21 cellular contexts compared by ENCODE assay signal in genomic region chr2:557635-558301, GRCh38.
A peak's percentile ranks its signal among the peaks of the same experiment; 100 is the strongest.
DNase-seq lines count a peak whose midpoint lies in the region; ATAC-seq and TF ChIP-seq lines count a peak whose summit lies in the region.
"Had no signal": no experiment of that assay in that cellular context is flagged by ENCODE, and none has a peak within 500 bp of the region (broad histone marks: within the 10 kb centered on the region; RNA-seq: fewer than 3 reads in every experiment).

No MANE protein-coding gene starts in this region.

- peaks cover 51% of the 10 kb centered on the region for H3K27me3 Mint-ChIP-seq in stimulated activated naive CD8-positive, alpha-beta T cell treated with anti-CD3 and anti-CD28 coated beads, Interleukin-15, amount 100 ng/mL, for 72 hours
- H3K27me3 Mint-ChIP-seq in T-cell, result peaks cover 16 to 28% of the 10 kb centered on the region in 2 donors
- peaks cover 26% of the 10 kb centered on the region for H3K27me3 Mint-ChIP-seq in activated T-helper 17 cell treated with anti-CD3 and anti-CD28 coated beads, Interleukin-2, amount 50 U/mL, for 72 hours

- BruUV-seq in OCI-LY7 (replicated peaks; lab: Mats Ljungman, UMichigan), result no TSS peak

- POLR2A ChIA-PET in T-cell (lab: Charles Lee), result no interaction called here
- POLR2A ChIA-PET in OCI-LY7 (lab: Charles Lee), result interaction anchor here (0.5 kb wide), 1 partner anchor 9 kb away, joined by 3 read pairs; no protein-coding TSS in a partner anchor

- no peaks in the 10 kb centered on the region for H3K4me1 Mint-ChIP-seq in stimulated activated naive CD8-positive, alpha-beta T cell treated with anti-CD3 and anti-CD28 coated beads, Interleukin-15, amount 100 ng/mL, for 72 hours
- H3K4me1 Mint-ChIP-seq in T-cell, result peaks cover 0 to 5% (median 2%) of the 10 kb centered on the region in 3 donors
- H3K4me1 Mint-ChIP-seq in activated T-helper 17 cell treated with anti-CD3 and anti-CD28 coated beads, Interleukin-2, amount 50 U/mL, for 72 hours, result no peaks in the 10 kb centered on the region

- peak; percentile 44 for ATAC-seq in stimulated activated naive CD8-positive, alpha-beta T cell treated with anti-CD3 and anti-CD28 coated beads, Interleukin-15, amount 100 ng/mL, for 72 hours
- no peak for ATAC-seq in stimulated activated naive CD8-positive, alpha-beta T cell treated with anti-CD3 and anti-CD28 coated beads, Interleukin-15, Interleukin-2, amounts not matched to agents 100 U/mL and 50 U/mL, for 24 hours
- ATAC-seq in T-cell (replicated peaks in 1 of 4), result no peak
- peak; percentile 48 for ATAC-seq in left lung
- no peak for ATAC-seq in GM21737 (IDR thresholded peaks at IDR 0.05; ENCODE audit: unreplicated experiment)
- ATAC-seq in GM19035 (IDR thresholded peaks at IDR 0.05; ENCODE audit: unreplicated experiment), result no peak
- ATAC-seq in activated T-helper 17 cell treated with anti-CD3 and anti-CD28 coated beads, Interleukin-2, amount 50 U/mL, for 72 hours (replicated peaks), result no peak
- ATAC-seq: activated naive CD4-positive, alpha-beta T cell treated with anti-CD3 and anti-CD28 coated beads, Interleukin-2, amount 50 U/mL, for 72 hours; activated T-cell treated with anti-CD3 and anti-CD28 coated beads, Interleukin-2, amount 50 U/mL, for 4 hours had no signal

- no peak overlapping the region for H2AFZ ChIP-seq in OCI-LY7 (ENCODE audit: low read length)
- H2AFZ ChIP-seq: neural progenitor cell had no signal

- H4K20me1 ChIP-seq in OCI-LY7 (ENCODE audit: insufficient read depth, low read length), result no peaks in the 10 kb centered on the region

- no peaks in the 10 kb centered on the region for H3K9me3 ChIP-seq in left lung
- H3K9me3 ChIP-seq in OCI-LY7 (ENCODE audit: low read length), result no peaks in the 10 kb centered on the region
- H3K9me3 ChIP-seq: vagina had no signal

- no peak overlapping the region for H3K4me2 ChIP-seq in OCI-LY7 (ENCODE audit: low read length)
- H3K4me2 ChIP-seq: neural progenitor cell had no signal

- H3K27ac ChIP-seq in left lung, result no peak overlapping the region
- no peak overlapping the region for H3K27ac ChIP-seq in OCI-LY7 (ENCODE audit: low read depth, low read length, poor library complexity, severe bottlenecking)
- H3K27ac ChIP-seq: neural progenitor cell, vagina, WERI-Rb-1 had no signal

- H3K36me3 ChIP-seq in left lung, result no peaks in the 10 kb centered on the region
- no peaks in the 10 kb centered on the region for H3K36me3 ChIP-seq in OCI-LY7 (ENCODE audit: insufficient read depth, low read length)
- H3K36me3 ChIP-seq: neural progenitor cell, vagina, WERI-Rb-1 had no signal

- no peak overlapping the region for H3K27ac Mint-ChIP-seq in stimulated activated naive CD8-positive, alpha-beta T cell treated with anti-CD3 and anti-CD28 coated beads, Interleukin-15, amount 100 ng/mL, for 72 hours
- no peak overlapping the region for H3K27ac Mint-ChIP-seq in T-cell
- no peak overlapping the region for H3K27ac Mint-ChIP-seq in activated T-helper 17 cell treated with anti-CD3 and anti-CD28 coated beads, Interleukin-2, amount 50 U/mL, for 72 hours
- H3K27ac Mint-ChIP-seq: activated CD4-positive, alpha-beta memory T cell treated with anti-CD3 and anti-CD28 coated beads for 36 hours; activated naive CD4-positive, alpha-beta T cell treated with anti-CD3 and anti-CD28 coated beads, Interleukin-2, amount 50 U/mL, for 72 hours; brain; CD4-positive, alpha-beta memory T cell; neural progenitor cell; stimulated activated naive CD8-positive, alpha-beta T cell treated with anti-CD3 and anti-CD28 coated beads, Interleukin-15, Interleukin-2, amounts not matched to agents 100 ng/mL and 50 ng/mL, for 24 hours had no signal

- peaks cover 0 to 10% of the 10 kb centered on the region in 2 donors for H3K27me3 ChIP-seq in left lung
- H3K27me3 ChIP-seq: vagina had no signal

- H3K36me3 Mint-ChIP-seq in T-cell, result no peaks in the 10 kb centered on the region
- no peaks in the 10 kb centered on the region for H3K36me3 Mint-ChIP-seq in activated T-helper 17 cell treated with anti-CD3 and anti-CD28 coated beads, Interleukin-2, amount 50 U/mL, for 72 hours (ENCODE audit: low read depth)
- H3K36me3 Mint-ChIP-seq: activated CD4-positive, alpha-beta memory T cell treated with anti-CD3 and anti-CD28 coated beads for 36 hours; activated naive CD4-positive, alpha-beta T cell treated with anti-CD3 and anti-CD28 coated beads, Interleukin-2, amount 50 U/mL, for 72 hours; brain; CD4-positive, alpha-beta memory T cell; neural progenitor cell had no signal

- no peaks in the 10 kb centered on the region for H3K9me2 ChIP-seq in OCI-LY7 (ENCODE audit: insufficient read depth, low read length)

- no peaks in the 10 kb centered on the region for H3K79me2 ChIP-seq in OCI-LY7 (ENCODE audit: insufficient read depth, low read depth, low read length)

- intact Hi-C loops in left lung (cut with DNase I) (no loop called here), OCI-LY7 (cut with micrococcal nuclease; ENCODE audit: unreplicated experiment) (no loop called here)

- H3K4me3 Mint-ChIP-seq in stimulated activated naive CD8-positive, alpha-beta T cell treated with anti-CD3 and anti-CD28 coated beads, Interleukin-15, amount 100 ng/mL, for 72 hours, result peak overlapping the region; percentile 63 to 72
- H3K4me3 Mint-ChIP-seq in T-cell, result peak overlapping the region in 2 of 3 donors; percentile 34 to 47
- no peak overlapping the region for H3K4me3 Mint-ChIP-seq in activated T-helper 17 cell treated with anti-CD3 and anti-CD28 coated beads, Interleukin-2, amount 50 U/mL, for 72 hours
- H3K4me3 Mint-ChIP-seq: activated CD4-positive, alpha-beta memory T cell treated with anti-CD3 and anti-CD28 coated beads for 36 hours; activated T-cell treated with anti-CD3 and anti-CD28 coated beads, Interleukin-2, amount 50 U/mL, for 4 hours; brain; neural progenitor cell; stimulated activated naive CD8-positive, alpha-beta T cell treated with anti-CD3 and anti-CD28 coated beads, Interleukin-15, Interleukin-2, amounts not matched to agents 100 ng/mL and 50 ng/mL, for 24 hours had no signal

- TF ChIP-seq CTCF in left lung (IDR thresholded peaks at IDR 0.05) (no peak), OCI-LY7 (conservative IDR thresholded peaks at IDR 0.05; ENCODE audit: low read length) (no peak)

- CTCF ChIA-PET in T-cell (lab: Charles Lee) (no interaction called here), OCI-LY7 (lab: Charles Lee; ENCODE audit: unreplicated experiment) (no interaction called here)

- H3K4me3 ChIP-seq in left lung (no peak overlapping the region), OCI-LY7 (ENCODE audit: low read depth, low read length, poor library complexity, severe bottlenecking) (no peak overlapping the region)
- H3K4me3 ChIP-seq: neural progenitor cell, vagina had no signal

- no peaks in the 10 kb centered on the region for H3K9me3 Mint-ChIP-seq in stimulated activated naive CD8-positive, alpha-beta T cell treated with anti-CD3 and anti-CD28 coated beads, Interleukin-15, amount 100 ng/mL, for 72 hours
- H3K9me3 Mint-ChIP-seq in T-cell, result no peaks in the 10 kb centered on the region
- H3K9me3 Mint-ChIP-seq in activated T-helper 17 cell treated with anti-CD3 and anti-CD28 coated beads, Interleukin-2, amount 50 U/mL, for 72 hours, result no peaks in the 10 kb centered on the region
- H3K9me3 Mint-ChIP-seq: activated CD4-positive, alpha-beta memory T cell treated with anti-CD3 and anti-CD28 coated beads for 36 hours; activated naive CD4-positive, alpha-beta T cell treated with anti-CD3 and anti-CD28 coated beads, Interleukin-2, amount 50 U/mL, for 72 hours; activated T-cell treated with anti-CD3 and anti-CD28 coated beads, Interleukin-2, amount 50 U/mL, for 4 hours; CD4-positive, alpha-beta memory T cell; neural progenitor cell; stimulated activated naive CD8-positive, alpha-beta T cell treated with anti-CD3 and anti-CD28 coated beads, Interleukin-15, Interleukin-2, amounts not matched to agents 100 ng/mL and 50 ng/mL, for 24 hours had no signal

- DNase-seq in stimulated activated naive CD8-positive, alpha-beta T cell treated with anti-CD3 and anti-CD28 coated beads, Interleukin-15, amount 100 ng/mL, for 72 hours, result no peak
- DNase-seq in stimulated activated naive CD8-positive, alpha-beta T cell treated with anti-CD3 and anti-CD28 coated beads, Interleukin-15, Interleukin-2, amounts not matched to agents 100 U/mL and 50 U/mL, for 24 hours, result no peak
- DNase-seq in T-cell, result peak in 1 of 34 experiments; percentile 14
- DNase-seq in left lung, result no peak
- DNase-seq in OCI-LY7 (ENCODE audit: low spot score), result no peak
- DNase-seq: activated CD4-positive, alpha-beta memory T cell treated with anti-CD3 and anti-CD28 coated beads for 36 hours; activated T-cell treated with anti-CD3 and anti-CD28 coated beads, Interleukin-2, amount 50 U/mL, for 4 hours; CD4-positive, alpha-beta memory T cell; hippocampal formation; Karpas-422; NCI-H1092; retina; WERI-Rb-1 had no signal

- H3K4me1 ChIP-seq in left lung (no peaks in the 10 kb centered on the region), OCI-LY7 (ENCODE audit: insufficient read depth, low read length, poor library complexity, severe bottlenecking) (no peaks in the 10 kb centered on the region)
- H3K4me1 ChIP-seq: neural progenitor cell, vagina had no signal

Comparison
In these comparisons a context has a peak if more than half of its experiments do, and no peak if none do; other contexts are left out.
1. ATAC-seq: peak in stimulated activated naive CD8-positive, alpha-beta T cell treated with anti-CD3 and anti-CD28 coated beads, Interleukin-15, amount 100 ng/mL, for 72 hours (single experiment) and left lung (single experiment); none in stimulated activated naive CD8-positive, alpha-beta T cell treated with anti-CD3 and anti-CD28 coated beads, Interleukin-15, Interleukin-2, amounts not matched to agents 100 U/mL and 50 U/mL, for 24 hours (single experiment), T-cell (0 of 4), GM21737 (single experiment), GM19035 (single experiment) and activated T-helper 17 cell treated with anti-CD3 and anti-CD28 coated beads, Interleukin-2, amount 50 U/mL, for 72 hours (single experiment).